Comparison of ENCODE assay signal across 1 cellular context in genomic region chr9:120924698-120925534, GRCh38.
TF ChIP-seq lines count a peak whose summit lies in the region.

No MANE protein-coding gene starts in this region.

TF ChIP-seq in endothelial cell of umbilical vein, 7 proteins besides CTCF, POLR2A, EP300 and RAD21:
- TF ChIP-seq MYC (IDR thresholded peaks at IDR 0.05; ENCODE audit: low read depth, low read length) (no peak), FOS (IDR thresholded peaks at IDR 0.05; ENCODE audit: borderline replicate concordance, insufficient read depth, low read length) (no peak), JUN (IDR thresholded peaks at IDR 0.05; ENCODE audit: borderline replicate concordance, insufficient read depth, insufficient read length, low read depth) (no peak), POLR2AphosphoS5 (IDR thresholded peaks at IDR 0.05; ENCODE audit: insufficient read depth, low read depth, low read length) (no peak), GATA2 (IDR thresholded peaks at IDR 0.05; ENCODE audit: insufficient read depth, insufficient read length, low read depth, low read length) (no peak), EZH2 (IDR thresholded peaks at IDR 0.05; ENCODE audit: borderline replicate concordance, low read depth, low read length, severe bottlenecking) (no peak)
- TF ChIP-seq, protein P1, sequence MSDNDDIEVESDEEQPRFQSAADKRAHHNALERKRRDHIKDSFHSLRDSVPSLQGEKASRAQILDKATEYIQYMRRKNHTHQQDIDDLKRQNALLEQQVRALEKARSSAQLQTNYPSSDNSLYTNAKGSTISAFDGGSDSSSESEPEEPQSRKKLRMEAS (IDR thresholded peaks at IDR 0.05; ENCODE audit: insufficient read depth, insufficient read length) = no peak
